In genomic region chr6:130494745-130495144, GRCh38 we compare ENCODE assay signal across 22 cellular contexts.
"Had no signal": no experiment of that assay in that cellular context is flagged by ENCODE, and none has a peak within 500 bp of the region (broad histone marks: within the 10 kb centered on the region; RNA-seq: fewer than 3 reads in every experiment).

No MANE protein-coding gene starts in this region.

- H3K27me3 ChIP-seq: ascending aorta, cardiac muscle cell, neural progenitor cell, ovary, suprapubic skin, vagina had no signal

- H3K36me3 ChIP-seq: ascending aorta, cardiac muscle cell, neural progenitor cell, ovary, suprapubic skin, vagina had no signal

- ATAC-seq: activated CD8-positive, alpha-beta T cell treated with anti-CD3 and anti-CD28 coated beads for 36 hours; mucosa of descending colon; naive thymus-derived CD4-positive, alpha-beta T cell; psoas muscle; right cardiac atrium; stimulated activated naive CD8-positive, alpha-beta T cell treated with anti-CD3 and anti-CD28 coated beads, Interleukin-15, amount 100 ng/mL, for 72 hours; T-cell had no signal

- H3K4me3 ChIP-seq: ascending aorta, cardiac muscle cell, mucosa of descending colon, neural progenitor cell, ovary, psoas muscle, skin epidermis, suprapubic skin, vagina had no signal

- DNase-seq: activated CD4-positive, alpha-beta T cell treated with anti-CD3 and anti-CD28 coated beads, Interleukin-2, amount 10 ng/mL, durations not matched to agents 24 days and 14 days; activated CD4-positive, CD25-positive, alpha-beta regulatory T cell; activated CD8-positive, alpha-beta T cell treated with anti-CD3 and anti-CD28 coated beads for 36 hours; activated naive CD4-positive, alpha-beta T cell treated with anti-CD3 and anti-CD28 coated beads for 36 hours; activated T-cell treated with anti-CD3 and anti-CD28 coated beads, Interleukin-2, amount 50 U/mL, for 1 hour; erythroblast; immature natural killer cell; mucosa of descending colon; naive thymus-derived CD4-positive, alpha-beta T cell; ovary; psoas muscle; right cardiac atrium; stimulated activated CD4-positive, alpha-beta T cell treated with anti-CD3 and anti-CD28 coated beads, Interleukin-15, amount 100 ng/mL, for 24 hours; stimulated activated CD4-positive, alpha-beta T cell treated with anti-CD3 and anti-CD28 coated beads, Interleukin-2, amount 100 ng/mL, for 48 hours; stimulated activated naive CD8-positive, alpha-beta T cell treated with anti-CD3 and anti-CD28 coated beads, Interleukin-15, amount 100 ng/mL, for 72 hours; T-cell had no signal

- H3K27ac ChIP-seq: ascending aorta, cardiac muscle cell, neural progenitor cell, ovary, psoas muscle, skin epidermis, suprapubic skin, vagina had no signal
